Comparison of ENCODE assay signal across 9 cellular contexts in genomic region chr12:116244001-116244400, GRCh38. TPM values are rescaled to one million over a fixed set of nuclear protein-coding genes. Genes with fewer than 3 reads are reported as not detected.
DNase-seq lines count a peak whose midpoint lies in the region; ATAC-seq and TF ChIP-seq lines count a peak whose summit lies in the region.
"Had no signal": no experiment of that assay in that cellular context is flagged by ENCODE, and none has a peak within 500 bp of the region (broad histone marks: within the 10 kb centered on the region; RNA-seq: fewer than 3 reads in every experiment).

No MANE protein-coding gene starts in this region.

- peaks cover 10% of the 10 kb centered on the region for H3F3A ChIP-seq in SK-N-SH (replicated peaks; ENCODE audit: insufficient read depth)

- no peaks in the 10 kb centered on the region for H3K9me2 ChIP-seq in SK-N-SH

- WGBS in SK-N-SH (ENCODE audit: low lambda C conversion rate): 57% methylated on average over 2 of the region's 2 CpGs

- H3K27ac ChIP-seq in SK-N-SH (ENCODE audit: low read depth in 2 of 2, low read length in 1 of 2) (no peak overlapping the region), skeletal muscle tissue (ENCODE audit: low read depth, low read length) (peak overlapping the region; percentile 71)
- H3K27ac ChIP-seq: BLaER1 had no signal

- ATAC-seq in SK-N-SH treated with all-trans-retinoic acid at 6 μM for 48 hours (peak; percentile 44; the same call in 2 of the 3 replicates), GM19397 (IDR thresholded peaks at IDR 0.05; ENCODE audit: unreplicated experiment) (no peak)

- H3K9ac ChIP-seq in SK-N-SH (no peak overlapping the region), skeletal muscle tissue (ENCODE audit: low read depth in 1 of 3, low read length in 3 of 3) (no peak overlapping the region)
- H3K9ac ChIP-seq: BLaER1 had no signal

- H3K9me3 ChIP-seq in SK-N-SH (no peaks in the 10 kb centered on the region), skeletal muscle tissue (ENCODE audit: control insufficient read depth in 3 of 3, low read length in 3 of 3) (no peaks in the 10 kb centered on the region)

- in situ Hi-C loops in GM13976 (cut with MboI; ENCODE audit: low sequenced_read_pairs, unreplicated experiment): no loop called here

- TF ChIP-seq CTCF in SK-N-SH (IDR thresholded peaks at IDR 0.05) (no peak), GM13976 (IDR thresholded peaks at IDR 0.05; ENCODE audit: borderline replicate concordance, control extremely low read depth, extremely low read depth, insufficient read depth, missing control alignments) (no peak)

- peaks cover 98% of the 10 kb centered on the region for H4K20me1 ChIP-seq in SK-N-SH (ENCODE audit: insufficient read depth)

- CTCF ChIA-PET in SK-N-SH (lab: Yijun Ruan, JAX): interaction anchor here (4.3 kb wide), 1 partner anchor 7 kb away, joined by 29 read pairs; no protein-coding TSS in a partner anchor

- DNase-seq in SK-N-SH (no peak), NCI-H226 (peak; percentile 24), germinal center (ENCODE audit: low spot score) (peak; percentile 12), GM13976 (ENCODE audit: low spot score) (no peak), superior temporal gyrus (ENCODE audit: extremely low spot score) (no peak)

- POLR2A ChIA-PET in SK-N-SH (lab: Yijun Ruan, JAX): no interaction called here

- no peaks in the 10 kb centered on the region for H3K27me3 ChIP-seq in SK-N-SH (ENCODE audit: insufficient read depth)
- no peaks in the 10 kb centered on the region for H3K27me3 ChIP-seq in skeletal muscle tissue (ENCODE audit: control insufficient read depth in 3 of 3, insufficient read depth in 3 of 3, low read length in 3 of 3)
- H3K27me3 ChIP-seq: BLaER1 had no signal

- TF ChIP-seq RAD21 in SK-N-SH (IDR thresholded peaks at IDR 0.05; ENCODE audit: low read length): no peak

- H3K36me3 ChIP-seq in SK-N-SH (replicated peaks in 1 of 2; ENCODE audit: control insufficient read depth in 1 of 2, insufficient read depth in 2 of 2, low read length in 1 of 2): peaks cover 0 to 9% of the 10 kb centered on the region in 2 experiments
- H3K36me3 ChIP-seq in skeletal muscle tissue (ENCODE audit: control insufficient read depth in 3 of 3, insufficient read depth in 3 of 3, low read length in 3 of 3): no peaks in the 10 kb centered on the region

- H3K4me3 ChIP-seq in SK-N-SH (ENCODE audit: low read depth in 2 of 2, low read length in 1 of 2) (no peak overlapping the region), skeletal muscle tissue (ENCODE audit: low read length in 3 of 3) (no peak overlapping the region)
- H3K4me3 ChIP-seq: BLaER1 had no signal

- no peak overlapping the region for H3K4me2 ChIP-seq in SK-N-SH

- H3K4me1 ChIP-seq in SK-N-SH (ENCODE audit: control insufficient read depth in 1 of 2, insufficient read depth in 2 of 2, low read depth in 1 of 2, low read length in 1 of 2) (peaks cover 5 to 33% of the 10 kb centered on the region in 2 experiments; a peak in 3 of 4 replicates), skeletal muscle tissue (ENCODE audit: control insufficient read depth in 3 of 3, insufficient read depth in 3 of 3, low read length in 3 of 3) (peaks cover 27 to 56% (median 39%) of the 10 kb centered on the region in 3 donors)

- peaks cover 99% of the 10 kb centered on the region for H3K79me2 ChIP-seq in SK-N-SH (ENCODE audit: insufficient read depth)

- no peak overlapping the region for H2AFZ ChIP-seq in SK-N-SH (ENCODE audit: low read depth)

- no peak for TF ChIP-seq EP300 in SK-N-SH (IDR thresholded peaks at IDR 0.05; ENCODE audit: borderline replicate concordance in 1 of 2, low read depth in 1 of 2, low read length in 1 of 2)

TF ChIP-seq in SK-N-SH treated with all-trans-retinoic acid at 6 μM for 48 hours, 23 proteins besides CTCF, POLR2A, EP300 and RAD21 (continues in another document):
- no peak for TF ChIP-seq POU6F1 (CRISPR knock-in tag; IDR thresholded peaks at IDR 0.05; ENCODE audit: borderline replicate concordance, low read depth)
- no peak for TF ChIP-seq TOX (CRISPR knock-in tag; IDR thresholded peaks at IDR 0.05; ENCODE audit: borderline replicate concordance)
- no peak for TF ChIP-seq ZNF8 (CRISPR knock-in tag; IDR thresholded peaks at IDR 0.05)
- TF ChIP-seq ZC3H10 (CRISPR knock-in tag; IDR thresholded peaks at IDR 0.05): no peak
- TF ChIP-seq RARB (CRISPR knock-in tag; IDR thresholded peaks at IDR 0.05): no peak
- no peak for TF ChIP-seq GLIS3 (CRISPR knock-in tag; IDR thresholded peaks at IDR 0.05)
- TF ChIP-seq PPARA (CRISPR knock-in tag; IDR thresholded peaks at IDR 0.05; ENCODE audit: borderline replicate concordance): no peak
- TF ChIP-seq ZNF70 (CRISPR knock-in tag; IDR thresholded peaks at IDR 0.05): no peak
- no peak for TF ChIP-seq BACH2 (CRISPR knock-in tag; IDR thresholded peaks at IDR 0.05; ENCODE audit: borderline replicate concordance)
- no peak for TF ChIP-seq CSRNP3 (CRISPR knock-in tag; IDR thresholded peaks at IDR 0.05)
- TF ChIP-seq ARNTL (CRISPR knock-in tag; IDR thresholded peaks at IDR 0.05; ENCODE audit: borderline replicate concordance, low read depth): no peak

TF ChIP-seq in SK-N-SH, 30 proteins besides CTCF, POLR2A, EP300 and RAD21:
- no peak for TF ChIP-seq GATA2 (CRISPR knock-in tag; IDR thresholded peaks at IDR 0.05)
- TF ChIP-seq RCOR1 (IDR thresholded peaks at IDR 0.05; ENCODE audit: low read length): no peak
- no peak for TF ChIP-seq RXRA (IDR thresholded peaks at IDR 0.05; ENCODE audit: borderline replicate concordance, low read depth)
- TF ChIP-seq USF1 (IDR thresholded peaks at IDR 0.05; ENCODE audit: borderline replicate concordance, low read depth): no peak
- TF ChIP-seq YY1 (IDR thresholded peaks at IDR 0.05; ENCODE audit: low read depth): no peak

RNA-seq across cellular contexts. Expression of gene MED13L, which starts 33.5 kb away (rescaled TPM):
- polyA plus RNA-seq in SK-N-SH (2012; rRNA removed): 17.1 and 26.3 TPM in 2 replicates
- 18.4 and 19.1 TPM in 2 replicates for polyA plus RNA-seq in SK-N-SH (2012; cell fraction: cytosol; rRNA removed)
- 24.4 and 38.6 TPM in 2 replicates for polyA plus RNA-seq in SK-N-SH (2012; cell fraction: nucleus; rRNA removed)
- total RNA-seq in skeletal muscle tissue: 179 TPM

Comparison
In these comparisons a context has a peak if more than half of its experiments do, and no peak if none do; other contexts are left out.
1. DNase-seq: peak in NCI-H226 (single experiment) and germinal center (single experiment); none in SK-N-SH (single experiment), GM13976 (single experiment) and superior temporal gyrus (single experiment).